Comparison of ENCODE assay signal across 1 cellular context in the genomic region with DNA sequence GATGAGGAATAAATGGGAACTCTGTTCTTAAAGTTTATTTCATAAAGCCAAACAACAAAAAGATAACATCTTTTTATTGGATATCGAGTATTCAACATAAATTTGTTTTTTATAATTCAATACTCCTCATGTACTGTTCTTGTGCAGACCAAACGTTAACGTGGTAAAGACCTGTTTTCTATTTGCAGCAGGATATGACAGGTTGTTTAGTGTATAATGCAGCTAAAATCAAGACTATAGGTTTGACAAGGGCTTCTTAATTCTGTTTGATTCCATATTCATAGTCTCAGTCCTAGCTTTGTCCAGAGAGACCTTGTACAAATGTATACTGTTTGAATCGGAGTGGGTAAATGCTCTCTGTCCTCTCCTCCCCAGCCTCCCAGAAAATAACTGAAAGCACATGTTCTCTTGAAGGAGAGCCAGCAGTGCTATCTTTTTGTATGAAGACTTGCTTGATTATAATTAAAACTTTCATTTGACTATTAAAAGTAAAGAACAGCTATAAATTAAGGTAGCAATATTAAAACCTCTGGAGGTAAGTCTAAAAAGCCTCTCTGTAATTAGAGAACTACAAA.
TF ChIP-seq lines count a peak whose summit lies in the region.

No MANE protein-coding gene starts in this region.

TF ChIP-seq in SK-N-SH, 30 proteins besides CTCF, POLR2A, EP300 and RAD21 (continued from another document):
- TF ChIP-seq, protein P1, sequence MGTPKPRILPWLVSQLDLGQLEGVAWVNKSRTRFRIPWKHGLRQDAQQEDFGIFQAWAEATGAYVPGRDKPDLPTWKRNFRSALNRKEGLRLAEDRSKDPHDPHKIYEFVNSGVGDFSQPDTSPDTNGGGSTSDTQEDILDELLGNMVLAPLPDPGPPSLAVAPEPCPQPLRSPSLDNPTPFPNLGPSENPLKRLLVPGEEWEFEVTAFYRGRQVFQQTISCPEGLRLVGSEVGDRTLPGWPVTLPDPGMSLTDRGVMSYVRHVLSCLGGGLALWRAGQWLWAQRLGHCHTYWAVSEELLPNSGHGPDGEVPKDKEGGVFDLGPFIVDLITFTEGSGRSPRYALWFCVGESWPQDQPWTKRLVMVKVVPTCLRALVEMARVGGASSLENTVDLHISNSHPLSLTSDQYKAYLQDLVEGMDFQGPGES (IDR thresholded peaks at IDR 0.05; ENCODE audit: low read depth, low read length) = no peak
- no peak for TF ChIP-seq ELF1 (IDR thresholded peaks at IDR 0.05)
- TF ChIP-seq, protein P2, sequence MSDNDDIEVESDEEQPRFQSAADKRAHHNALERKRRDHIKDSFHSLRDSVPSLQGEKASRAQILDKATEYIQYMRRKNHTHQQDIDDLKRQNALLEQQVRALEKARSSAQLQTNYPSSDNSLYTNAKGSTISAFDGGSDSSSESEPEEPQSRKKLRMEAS (IDR thresholded peaks at IDR 0.05; ENCODE audit: low read depth) = no peak
- peak; percentile 60; the same call in 1 of the 2 replicates for TF ChIP-seq TCF12 (IDR thresholded peaks at IDR 0.05)
